17 cellular contexts compared by ENCODE assay signal in genomic region chr9:95588724-95589282, GRCh38.
DNase-seq lines count a peak whose midpoint lies in the region; ATAC-seq and TF ChIP-seq lines count a peak whose summit lies in the region.
"Had no signal": no experiment of that assay in that cellular context is flagged by ENCODE, and none has a peak within 500 bp of the region (broad histone marks: within the 10 kb centered on the region; RNA-seq: fewer than 3 reads in every experiment).

No MANE protein-coding gene starts in this region.

- H3K27me3 ChIP-seq in MG63 (no peaks in the 10 kb centered on the region), liver (ENCODE audit: control insufficient read depth in 4 of 4, insufficient read depth in 4 of 4, low read length in 3 of 4) (no peaks in the 10 kb centered on the region), upper lobe of right lung (no peaks in the 10 kb centered on the region)
- H3K27me3 ChIP-seq: BE2C had no signal

- no peaks in the 10 kb centered on the region for H3K9me3 ChIP-seq in MG63
- H3K9me3 ChIP-seq in liver (ENCODE audit: control insufficient read depth in 4 of 4, low read length in 3 of 4) = no peaks in the 10 kb centered on the region
- no peaks in the 10 kb centered on the region for H3K9me3 ChIP-seq in upper lobe of right lung
- H3K9me3 ChIP-seq: A549, BE2C had no signal

- no peaks in the 10 kb centered on the region for H3K36me3 ChIP-seq in MG63
- H3K36me3 ChIP-seq in liver (ENCODE audit: control insufficient read depth in 4 of 4, insufficient read depth in 3 of 4, low read depth in 1 of 4, low read length in 3 of 4) = no peaks in the 10 kb centered on the region
- H3K36me3 ChIP-seq in upper lobe of right lung = no peaks in the 10 kb centered on the region
- H3K36me3 ChIP-seq: BE2C had no signal

- WGBS in liver = 36% methylated on average over 5 of the region's 5 CpGs

- H3K4me1 ChIP-seq in liver (ENCODE audit: control insufficient read depth in 4 of 4, insufficient read depth in 4 of 4, low read length in 3 of 4) (peaks cover 2 to 12% (median 8%) of the 10 kb centered on the region in 4 donors), upper lobe of right lung (no peaks in the 10 kb centered on the region)
- H3K4me1 ChIP-seq: A549, BE2C had no signal

- TF ChIP-seq RAD21 in liver (IDR thresholded peaks at IDR 0.05) = peak; percentile 5 to 24

- DNase-seq in MG63 (peak; percentile 25), glomerular visceral epithelial cell (ENCODE audit: extremely low spot score) (peak; percentile 69), upper lobe of right lung (no peak), GM03348 (ENCODE audit: low spot score) (no peak), DMS114 treated with DMSO at 0.1 percent for 48 hours (lab: John Stamatoyannopoulos, UW; ENCODE audit: unreplicated experiment) (no peak)
- DNase-seq: BE2C, DMS79, NCI-H1105, NCI-H2081 treated with DMSO at 0.1 percent for 48 hours, NCI-H2171 treated with DMSO at 0.1 percent for 48 hours, NCI-H524 treated with DMSO at 0.1 percent for 48 hours, NCI-H82 had no signal

- H3K9ac ChIP-seq in liver (ENCODE audit: low read depth in 1 of 2, low read length in 2 of 2) = peak overlapping the region in 1 of 2 donors; percentile 6
- H3K9ac ChIP-seq: KMS-11 had no signal

- H3K4me3 ChIP-seq in MG63 = no peak overlapping the region
- H3K4me3 ChIP-seq in liver (ENCODE audit: low read depth in 1 of 3, low read length in 3 of 3) = no peak overlapping the region
- H3K4me3 ChIP-seq in upper lobe of right lung = no peak overlapping the region
- H3K4me3 ChIP-seq: A549 had no signal

- intact Hi-C loops in upper lobe of right lung (cut with DNase I) = no loop called here

- ATAC-seq in upper lobe of right lung (peak; percentile 38), GM18511 (IDR thresholded peaks at IDR 0.05; ENCODE audit: unreplicated experiment) (no peak)
- ATAC-seq: A549, Panc1 had no signal

- H3K27ac ChIP-seq in liver (ENCODE audit: low read depth in 1 of 2, low read length in 2 of 2) = peak overlapping the region in 1 of 2 donors; percentile 28
- no peak overlapping the region for H3K27ac ChIP-seq in upper lobe of right lung
- H3K27ac ChIP-seq: A549, KMS-11 had no signal

- TF ChIP-seq CTCF in liver (IDR thresholded peaks at IDR 0.05; ENCODE audit: low read depth, low read length, missing input control) = no peak
- TF ChIP-seq CTCF in upper lobe of right lung (IDR thresholded peaks at IDR 0.05) = no peak

TF ChIP-seq in liver, 16 proteins besides CTCF, POLR2A, EP300 and RAD21:
- no peak for TF ChIP-seq JUND (IDR thresholded peaks at IDR 0.05)
- no peak for TF ChIP-seq HNF4G (IDR thresholded peaks at IDR 0.05)
- no peak for TF ChIP-seq TAF1 (conservative IDR thresholded peaks at IDR 0.05)
- TF ChIP-seq EGR1 (IDR thresholded peaks at IDR 0.05; ENCODE audit: low read depth in 2 of 2) = no peak
- TF ChIP-seq SP1 (IDR thresholded peaks at IDR 0.05) = peak; percentile 48
- peak in 1 of 2 donors; percentile 17 for TF ChIP-seq RXRA (IDR thresholded peaks at IDR 0.05)
- TF ChIP-seq NR2F2 (IDR thresholded peaks at IDR 0.05) = no peak
- TF ChIP-seq FOXA2 (IDR thresholded peaks at IDR 0.05) = no peak
- TF ChIP-seq ATF3 (IDR thresholded peaks at IDR 0.05) = no peak
- no peak for TF ChIP-seq MAX (IDR thresholded peaks at IDR 0.05)
- no peak for TF ChIP-seq ZBTB33 (IDR thresholded peaks at IDR 0.05)
- TF ChIP-seq GABPA (IDR thresholded peaks at IDR 0.05 in 1 of 2, conservative IDR thresholded peaks at IDR 0.05 in 1 of 2) = no peak
- TF ChIP-seq YY1 (IDR thresholded peaks at IDR 0.05) = no peak
- no peak for TF ChIP-seq REST (IDR thresholded peaks at IDR 0.05)
- TF ChIP-seq HNF4A (conservative IDR thresholded peaks at IDR 0.05) = peak in 1 of 2 donors; percentile 7
- TF ChIP-seq FOXA1 (IDR thresholded peaks at IDR 0.05) = no peak

Comparison
In these comparisons a context has a peak if more than half of its experiments do, and no peak if none do; other contexts are left out.
1. DNase-seq: peak in MG63 (single experiment) and glomerular visceral epithelial cell (single experiment); none in upper lobe of right lung (single experiment), GM03348 (single experiment) and DMS114 treated with DMSO at 0.1 percent for 48 hours (single experiment).